Comparison of ENCODE assay signal across 27 cellular contexts in genomic region chr20:24531626-24532419, GRCh38.
"Had no signal": no experiment of that assay in that cellular context is flagged by ENCODE, and none has a peak within 500 bp of the region (broad histone marks: within the 10 kb centered on the region; RNA-seq: fewer than 3 reads in every experiment).

No MANE protein-coding gene starts in this region.

- H3K36me3 ChIP-seq: esophagus squamous epithelium, ovary, stomach, thyroid gland, vagina had no signal

- H3K4me1 ChIP-seq: esophagus squamous epithelium, stomach, thyroid gland, vagina had no signal

- ATAC-seq: left colon; natural killer cell; sciatic nerve; stimulated activated effector memory CD8-positive, alpha-beta T cell treated with anti-CD3 and anti-CD28 coated beads, Interleukin-12 subunit alpha, Interleukin-12 subunit beta, amount 100 ng/mL, for 72 hours had no signal

- H3K27me3 ChIP-seq: esophagus squamous epithelium, ovary, stomach, thyroid gland, vagina had no signal

- H3K9me3 ChIP-seq: esophagus squamous epithelium, ovary, stomach, thyroid gland, vagina had no signal

- H3K4me3 ChIP-seq: coronary artery, esophagus squamous epithelium, lung, ovary, smooth muscle cell, stomach, thyroid gland, vagina had no signal

- H3K27ac ChIP-seq: coronary artery, esophagus squamous epithelium, ovary, stomach, thyroid gland, vagina had no signal

- DNase-seq: dermis blood vessel endothelial cell; effector memory CD4-positive, alpha-beta T cell; esophagus squamous epithelium; foreskin melanocyte; glutamatergic neuron; hypothalamus; immature natural killer cell; islet precursor cell; kidney glomerular epithelial cell; left colon; natural killer cell; occipital lobe; ovary; posterior cingulate gyrus; stimulated activated CD4-positive, alpha-beta T cell treated with anti-CD3 and anti-CD28 coated beads, Interleukin-12 subunit alpha, Interleukin-12 subunit beta, amount 100 ng/mL, for 4 hours; stimulated activated CD4-positive, alpha-beta T cell treated with anti-CD3 and anti-CD28 coated beads, Interleukin-1b, Interleukin-23, amount 100 ng/mL, for 48 hours; stimulated activated CD4-positive, alpha-beta T cell treated with anti-CD3 and anti-CD28 coated beads, Interleukin-4, amount 100 ng/mL, for 24 hours; stimulated activated naive CD4-positive, alpha-beta T cell treated with Interleukin-2 at 50 U/mL for 16 hours; stomach; thyroid gland; trophoblast cell had no signal
